In genomic region chr7:72435366-72435765, GRCh38 we compare ENCODE assay signal across 1 cellular context.
TF ChIP-seq lines count a peak whose summit lies in the region.

No MANE protein-coding gene starts in this region.

TF ChIP-seq in GM23338, 12 proteins besides CTCF, POLR2A, EP300 and RAD21 (continued from another document):
- TF ChIP-seq, protein P1, sequence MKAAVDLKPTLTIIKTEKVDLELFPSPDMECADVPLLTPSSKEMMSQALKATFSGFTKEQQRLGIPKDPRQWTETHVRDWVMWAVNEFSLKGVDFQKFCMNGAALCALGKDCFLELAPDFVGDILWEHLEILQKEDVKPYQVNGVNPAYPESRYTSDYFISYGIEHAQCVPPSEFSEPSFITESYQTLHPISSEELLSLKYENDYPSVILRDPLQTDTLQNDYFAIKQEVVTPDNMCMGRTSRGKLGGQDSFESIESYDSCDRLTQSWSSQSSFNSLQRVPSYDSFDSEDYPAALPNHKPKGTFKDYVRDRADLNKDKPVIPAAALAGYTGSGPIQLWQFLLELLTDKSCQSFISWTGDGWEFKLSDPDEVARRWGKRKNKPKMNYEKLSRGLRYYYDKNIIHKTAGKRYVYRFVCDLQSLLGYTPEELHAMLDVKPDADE (IDR thresholded peaks at IDR 0.05): no peak
- TF ChIP-seq ZNF114 (CRISPR knock-in tag; IDR thresholded peaks at IDR 0.05): no peak
- TF ChIP-seq POLR2AphosphoS5 (IDR thresholded peaks at IDR 0.05; ENCODE audit: low read depth): no peak
- no peak for TF ChIP-seq ZNF331 (CRISPR knock-in tag; IDR thresholded peaks at IDR 0.05; ENCODE audit: low read depth)
TF ChIP-seq in GM23338: peak in this region for 0.
